In the genomic region with DNA sequence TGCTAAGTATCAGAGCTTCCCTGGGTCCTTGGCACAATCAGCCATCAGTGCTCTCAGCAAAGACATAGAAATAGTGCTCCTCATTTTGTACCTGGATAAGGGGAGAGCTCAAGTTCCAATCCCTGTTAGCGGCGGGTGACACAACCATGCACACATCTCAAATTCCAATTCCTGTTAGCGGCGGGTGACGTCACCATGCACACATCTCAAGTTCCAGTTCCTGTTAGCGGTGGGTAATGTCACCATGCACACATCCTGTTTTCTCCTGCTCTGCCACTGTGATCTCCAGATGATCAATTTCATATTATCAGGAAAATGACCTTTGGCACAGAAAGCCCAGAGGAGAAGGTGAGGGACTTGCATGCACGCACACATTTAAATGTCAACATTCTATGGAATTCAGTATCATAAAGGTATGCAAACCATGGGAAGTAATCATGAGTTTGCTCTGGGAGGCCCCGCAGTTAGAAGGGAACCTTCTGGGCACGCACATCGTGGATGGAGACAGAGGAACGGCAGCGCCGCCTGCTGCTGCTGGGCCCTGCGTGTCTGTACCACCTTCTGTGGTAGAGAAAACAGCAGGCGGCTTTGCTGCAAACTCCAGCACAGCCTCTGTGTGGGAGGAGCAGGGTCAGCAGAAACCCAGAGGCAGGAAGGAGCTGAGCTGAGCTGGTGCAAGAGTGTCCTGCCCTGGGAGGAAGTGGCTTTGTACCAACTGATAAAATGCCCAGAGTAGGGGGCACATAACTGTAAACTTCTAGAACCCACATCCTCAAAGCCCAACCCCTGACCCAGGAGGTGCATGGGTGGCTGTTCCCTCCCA, we compare ENCODE assay signal across 1 cellular context.
TF ChIP-seq lines count a peak whose summit lies in the region.

No MANE protein-coding gene starts in this region.

TF ChIP-seq in HepG2, 621 proteins besides CTCF, POLR2A, EP300 and RAD21 (continued from another document and continues in another):
- TF ChIP-seq RBM39 (IDR thresholded peaks at IDR 0.05; ENCODE audit: low read depth, low read length, poor library complexity, severe bottlenecking) (no peak), MTF2 (CRISPR knock-in tag; IDR thresholded peaks at IDR 0.05; ENCODE audit: borderline replicate concordance) (no peak), JARID2 (CRISPR knock-in tag; IDR thresholded peaks at IDR 0.05; ENCODE audit: insufficient replicate concordance) (no peak), FOSL2 (CRISPR knock-in tag; IDR thresholded peaks at IDR 0.05) (peak; percentile 62), EHMT2 (IDR thresholded peaks at IDR 0.05; ENCODE audit: borderline replicate concordance, low read depth, low read length) (no peak), ZNF562 (CRISPR knock-in tag; IDR thresholded peaks at IDR 0.05; ENCODE audit: borderline replicate concordance) (no peak), CEBPB (IDR thresholded peaks at IDR 0.05; ENCODE audit: borderline replicate concordance, low read depth, low read length) (peak; percentile 57; the same call in 1 of the 2 replicates), ATAD3A (CRISPR knock-in tag; IDR thresholded peaks at IDR 0.05) (no peak), BRCA1 (CRISPR knock-in tag; IDR thresholded peaks at IDR 0.05) (no peak), MAZ (IDR thresholded peaks at IDR 0.05; ENCODE audit: borderline replicate concordance, low read depth, low read length) (no peak), MAZ (CRISPR knock-in tag; IDR thresholded peaks at IDR 0.05; ENCODE audit: low read depth) (no peak), TEAD3 (CRISPR knock-in tag; optimal IDR thresholded peaks at IDR 0.05; ENCODE audit: borderline replicate concordance) (peak; percentile 85), ZNF761 (CRISPR knock-in tag; conservative IDR thresholded peaks at IDR 0.05) (no peak), ZNF570 (CRISPR knock-in tag; IDR thresholded peaks at IDR 0.05; ENCODE audit: borderline replicate concordance) (no peak), KDM5A (IDR thresholded peaks at IDR 0.05; ENCODE audit: borderline replicate concordance, low read length) (no peak), ZNF709 (CRISPR knock-in tag; IDR thresholded peaks at IDR 0.05) (0 out of 2 replicates have a peak, but pooled peaks have one; percentile 45), FOXA3 (CRISPR knock-in tag; IDR thresholded peaks at IDR 0.05) (peak; percentile 69), SRSF1 (optimal IDR thresholded peaks at IDR 0.05; ENCODE audit: low read depth, low read length) (no peak), RARG (CRISPR knock-in tag; IDR thresholded peaks at IDR 0.05; ENCODE audit: low read depth) (no peak), ZNF563 (CRISPR knock-in tag; IDR thresholded peaks at IDR 0.05) (no peak), NR2F1 (CRISPR knock-in tag; IDR thresholded peaks at IDR 0.05) (no peak), SALL1 (CRISPR knock-in tag; IDR thresholded peaks at IDR 0.05) (peak; percentile 91), PHF5A (CRISPR knock-in tag; IDR thresholded peaks at IDR 0.05; ENCODE audit: low read depth, unreplicated experiment) (no peak), ZBTB1 (CRISPR knock-in tag; IDR thresholded peaks at IDR 0.05; ENCODE audit: borderline replicate concordance) (no peak), SPEN (CRISPR knock-in tag; IDR thresholded peaks at IDR 0.05; ENCODE audit: low read depth) (peak; percentile 60), CAMTA2 (CRISPR knock-in tag; IDR thresholded peaks at IDR 0.05; ENCODE audit: borderline replicate concordance) (no peak), ZNF205 (CRISPR knock-in tag; IDR thresholded peaks at IDR 0.05) (peak; percentile 80), ZNF879 (CRISPR knock-in tag; IDR thresholded peaks at IDR 0.05) (no peak), ZNF703 (CRISPR knock-in tag; IDR thresholded peaks at IDR 0.05; ENCODE audit: borderline replicate concordance) (no peak), ZNF331 (CRISPR knock-in tag; IDR thresholded peaks at IDR 0.05) (peak; percentile 74; the same call in 1 of the 2 replicates), REPIN1 (CRISPR knock-in tag; IDR thresholded peaks at IDR 0.05; ENCODE audit: borderline replicate concordance, low read depth) (peak; percentile 68), KLF12 (CRISPR knock-in tag; IDR thresholded peaks at IDR 0.05; ENCODE audit: borderline replicate concordance) (no peak)
- TF ChIP-seq, protein P1, sequence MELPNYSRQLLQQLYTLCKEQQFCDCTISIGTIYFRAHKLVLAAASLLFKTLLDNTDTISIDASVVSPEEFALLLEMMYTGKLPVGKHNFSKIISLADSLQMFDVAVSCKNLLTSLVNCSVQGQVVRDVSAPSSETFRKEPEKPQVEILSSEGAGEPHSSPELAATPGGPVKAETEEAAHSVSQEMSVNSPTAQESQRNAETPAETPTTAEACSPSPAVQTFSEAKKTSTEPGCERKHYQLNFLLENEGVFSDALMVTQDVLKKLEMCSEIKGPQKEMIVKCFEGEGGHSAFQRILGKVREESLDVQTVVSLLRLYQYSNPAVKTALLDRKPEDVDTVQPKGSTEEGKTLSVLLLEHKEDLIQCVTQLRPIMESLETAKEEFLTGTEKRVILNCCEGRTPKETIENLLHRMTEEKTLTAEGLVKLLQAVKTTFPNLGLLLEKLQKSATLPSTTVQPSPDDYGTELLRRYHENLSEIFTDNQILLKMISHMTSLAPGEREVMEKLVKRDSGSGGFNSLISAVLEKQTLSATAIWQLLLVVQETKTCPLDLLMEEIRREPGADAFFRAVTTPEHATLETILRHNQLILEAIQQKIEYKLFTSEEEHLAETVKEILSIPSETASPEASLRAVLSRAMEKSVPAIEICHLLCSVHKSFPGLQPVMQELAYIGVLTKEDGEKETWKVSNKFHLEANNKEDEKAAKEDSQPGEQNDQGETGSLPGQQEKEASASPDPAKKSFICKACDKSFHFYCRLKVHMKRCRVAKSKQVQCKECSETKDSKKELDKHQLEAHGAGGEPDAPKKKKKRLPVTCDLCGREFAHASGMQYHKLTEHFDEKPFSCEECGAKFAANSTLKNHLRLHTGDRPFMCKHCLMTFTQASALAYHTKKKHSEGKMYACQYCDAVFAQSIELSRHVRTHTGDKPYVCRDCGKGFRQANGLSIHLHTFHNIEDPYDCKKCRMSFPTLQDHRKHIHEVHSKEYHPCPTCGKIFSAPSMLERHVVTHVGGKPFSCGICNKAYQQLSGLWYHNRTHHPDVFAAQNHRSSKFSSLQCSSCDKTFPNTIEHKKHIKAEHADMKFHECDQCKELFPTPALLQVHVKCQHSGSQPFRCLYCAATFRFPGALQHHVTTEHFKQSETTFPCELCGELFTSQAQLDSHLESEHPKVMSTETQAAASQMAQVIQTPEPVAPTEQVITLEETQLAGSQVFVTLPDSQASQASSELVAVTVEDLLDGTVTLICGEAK (IDR thresholded peaks at IDR 0.05): no peak
- TF ChIP-seq, protein P1 (CRISPR knock-in tag; IDR thresholded peaks at IDR 0.05): no peak; the same call in 1 of the 2 replicates
- TF ChIP-seq, protein P2, sequence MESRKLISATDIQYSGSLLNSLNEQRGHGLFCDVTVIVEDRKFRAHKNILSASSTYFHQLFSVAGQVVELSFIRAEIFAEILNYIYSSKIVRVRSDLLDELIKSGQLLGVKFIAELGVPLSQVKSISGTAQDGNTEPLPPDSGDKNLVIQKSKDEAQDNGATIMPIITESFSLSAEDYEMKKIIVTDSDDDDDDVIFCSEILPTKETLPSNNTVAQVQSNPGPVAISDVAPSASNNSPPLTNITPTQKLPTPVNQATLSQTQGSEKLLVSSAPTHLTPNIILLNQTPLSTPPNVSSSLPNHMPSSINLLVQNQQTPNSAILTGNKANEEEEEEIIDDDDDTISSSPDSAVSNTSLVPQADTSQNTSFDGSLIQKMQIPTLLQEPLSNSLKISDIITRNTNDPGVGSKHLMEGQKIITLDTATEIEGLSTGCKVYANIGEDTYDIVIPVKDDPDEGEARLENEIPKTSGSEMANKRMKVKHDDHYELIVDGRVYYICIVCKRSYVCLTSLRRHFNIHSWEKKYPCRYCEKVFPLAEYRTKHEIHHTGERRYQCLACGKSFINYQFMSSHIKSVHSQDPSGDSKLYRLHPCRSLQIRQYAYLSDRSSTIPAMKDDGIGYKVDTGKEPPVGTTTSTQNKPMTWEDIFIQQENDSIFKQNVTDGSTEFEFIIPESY (CRISPR knock-in tag; IDR thresholded peaks at IDR 0.05): peak; percentile 83
- TF ChIP-seq, protein P3, sequence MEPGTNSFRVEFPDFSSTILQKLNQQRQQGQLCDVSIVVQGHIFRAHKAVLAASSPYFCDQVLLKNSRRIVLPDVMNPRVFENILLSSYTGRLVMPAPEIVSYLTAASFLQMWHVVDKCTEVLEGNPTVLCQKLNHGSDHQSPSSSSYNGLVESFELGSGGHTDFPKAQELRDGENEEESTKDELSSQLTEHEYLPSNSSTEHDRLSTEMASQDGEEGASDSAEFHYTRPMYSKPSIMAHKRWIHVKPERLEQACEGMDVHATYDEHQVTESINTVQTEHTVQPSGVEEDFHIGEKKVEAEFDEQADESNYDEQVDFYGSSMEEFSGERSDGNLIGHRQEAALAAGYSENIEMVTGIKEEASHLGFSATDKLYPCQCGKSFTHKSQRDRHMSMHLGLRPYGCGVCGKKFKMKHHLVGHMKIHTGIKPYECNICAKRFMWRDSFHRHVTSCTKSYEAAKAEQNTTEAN (CRISPR knock-in tag; conservative IDR thresholded peaks at IDR 0.05): peak; percentile 80; the same call in 1 of the 2 replicates
- TF ChIP-seq, protein P4, sequence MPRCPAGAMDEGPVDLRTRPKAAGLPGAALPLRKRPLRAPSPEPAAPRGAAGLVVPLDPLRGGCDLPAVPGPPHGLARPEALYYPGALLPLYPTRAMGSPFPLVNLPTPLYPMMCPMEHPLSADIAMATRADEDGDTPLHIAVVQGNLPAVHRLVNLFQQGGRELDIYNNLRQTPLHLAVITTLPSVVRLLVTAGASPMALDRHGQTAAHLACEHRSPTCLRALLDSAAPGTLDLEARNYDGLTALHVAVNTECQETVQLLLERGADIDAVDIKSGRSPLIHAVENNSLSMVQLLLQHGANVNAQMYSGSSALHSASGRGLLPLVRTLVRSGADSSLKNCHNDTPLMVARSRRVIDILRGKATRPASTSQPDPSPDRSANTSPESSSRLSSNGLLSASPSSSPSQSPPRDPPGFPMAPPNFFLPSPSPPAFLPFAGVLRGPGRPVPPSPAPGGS (CRISPR knock-in tag; IDR thresholded peaks at IDR 0.05): no peak
- TF ChIP-seq, protein P5, sequence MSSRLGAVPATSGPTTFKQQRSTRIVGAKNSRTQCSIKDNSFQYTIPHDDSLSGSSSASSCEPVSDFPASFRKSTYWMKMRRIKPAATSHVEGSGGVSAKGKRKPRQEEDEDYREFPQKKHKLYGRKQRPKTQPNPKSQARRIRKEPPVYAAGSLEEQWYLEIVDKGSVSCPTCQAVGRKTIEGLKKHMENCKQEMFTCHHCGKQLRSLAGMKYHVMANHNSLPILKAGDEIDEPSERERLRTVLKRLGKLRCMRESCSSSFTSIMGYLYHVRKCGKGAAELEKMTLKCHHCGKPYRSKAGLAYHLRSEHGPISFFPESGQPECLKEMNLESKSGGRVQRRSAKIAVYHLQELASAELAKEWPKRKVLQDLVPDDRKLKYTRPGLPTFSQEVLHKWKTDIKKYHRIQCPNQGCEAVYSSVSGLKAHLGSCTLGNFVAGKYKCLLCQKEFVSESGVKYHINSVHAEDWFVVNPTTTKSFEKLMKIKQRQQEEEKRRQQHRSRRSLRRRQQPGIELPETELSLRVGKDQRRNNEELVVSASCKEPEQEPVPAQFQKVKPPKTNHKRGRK (CRISPR knock-in tag; IDR thresholded peaks at IDR 0.05): peak; percentile 93; the same call in 1 of the 2 replicates
- TF ChIP-seq, protein P6, sequence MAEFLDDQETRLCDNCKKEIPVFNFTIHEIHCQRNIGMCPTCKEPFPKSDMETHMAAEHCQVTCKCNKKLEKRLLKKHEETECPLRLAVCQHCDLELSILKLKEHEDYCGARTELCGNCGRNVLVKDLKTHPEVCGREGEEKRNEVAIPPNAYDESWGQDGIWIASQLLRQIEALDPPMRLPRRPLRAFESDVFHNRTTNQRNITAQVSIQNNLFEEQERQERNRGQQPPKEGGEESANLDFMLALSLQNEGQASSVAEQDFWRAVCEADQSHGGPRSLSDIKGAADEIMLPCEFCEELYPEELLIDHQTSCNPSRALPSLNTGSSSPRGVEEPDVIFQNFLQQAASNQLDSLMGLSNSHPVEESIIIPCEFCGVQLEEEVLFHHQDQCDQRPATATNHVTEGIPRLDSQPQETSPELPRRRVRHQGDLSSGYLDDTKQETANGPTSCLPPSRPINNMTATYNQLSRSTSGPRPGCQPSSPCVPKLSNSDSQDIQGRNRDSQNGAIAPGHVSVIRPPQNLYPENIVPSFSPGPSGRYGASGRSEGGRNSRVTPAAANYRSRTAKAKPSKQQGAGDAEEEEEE (CRISPR knock-in tag; IDR thresholded peaks at IDR 0.05; ENCODE audit: borderline replicate concordance): no peak
